ENCODE assay signal across 14 cellular contexts in genomic region chr2:95061601-95062183, GRCh38. TPM values are rescaled to one million over a fixed set of nuclear protein-coding genes. Genes with fewer than 3 reads are reported as not detected.
A peak's percentile ranks its signal among the peaks of the same experiment; 100 is the strongest.
DNase-seq lines count a peak whose midpoint lies in the region; ATAC-seq and TF ChIP-seq lines count a peak whose summit lies in the region.
"Had no signal": no experiment of that assay in that cellular context is flagged by ENCODE, and none has a peak within 500 bp of the region (broad histone marks: within the 10 kb centered on the region; RNA-seq: fewer than 3 reads in every experiment).

No MANE protein-coding gene starts in this region.

- no peaks in the 10 kb centered on the region for H3K9me3 ChIP-seq in endodermal cell (ENCODE audit: control insufficient read depth, low read length)
- H3K9me3 ChIP-seq: Caco-2, uterus had no signal

- H3K27me3 Mint-ChIP-seq in activated T-cell treated with anti-CD3 and anti-CD28 coated beads, Interleukin-2, amount 50 U/mL, for 4 hours (ENCODE audit: low read depth), result no peaks in the 10 kb centered on the region
- H3K27me3 Mint-ChIP-seq in activated CD4-positive, alpha-beta memory T cell treated with anti-CD3 and anti-CD28 coated beads, Interleukin-2, amount 10 ng/mL, durations not matched to agents 7 days and 5 days, result no peaks in the 10 kb centered on the region
- H3K27me3 Mint-ChIP-seq in endodermal cell (ENCODE audit: insufficient read depth), result peaks cover 8% of the 10 kb centered on the region

- H3K27ac Mint-ChIP-seq in activated CD4-positive, alpha-beta memory T cell treated with anti-CD3 and anti-CD28 coated beads, Interleukin-2, amount 10 ng/mL, durations not matched to agents 7 days and 5 days, result peak overlapping the region; percentile 78
- no peak overlapping the region for H3K27ac Mint-ChIP-seq in endodermal cell

- H3K4me1 ChIP-seq in endodermal cell (ENCODE audit: control insufficient read depth, insufficient read depth, low read length), result no peaks in the 10 kb centered on the region
- H3K4me1 ChIP-seq: Caco-2, neural progenitor cell, uterus had no signal

- H3K27ac ChIP-seq in endodermal cell (ENCODE audit: low read depth, low read length) (no peak overlapping the region), temporal lobe (ENCODE audit: low read depth, low read length) (peak overlapping the region; percentile 100)
- H3K27ac ChIP-seq: neural progenitor cell, uterus had no signal

- peaks cover 30% of the 10 kb centered on the region for H3K4me1 Mint-ChIP-seq in activated T-cell treated with anti-CD3 and anti-CD28 coated beads, Interleukin-2, amount 50 U/mL, for 4 hours (ENCODE audit: low read depth)
- peaks cover 35% of the 10 kb centered on the region for H3K4me1 Mint-ChIP-seq in activated CD4-positive, alpha-beta memory T cell treated with anti-CD3 and anti-CD28 coated beads, Interleukin-2, amount 10 ng/mL, durations not matched to agents 7 days and 5 days
- peaks cover 10% of the 10 kb centered on the region for H3K4me1 Mint-ChIP-seq in endodermal cell

- POLR2A ChIA-PET in activated CD4-positive, alpha-beta memory T cell treated with anti-CD3 and anti-CD28 coated beads, Interleukin-2, amount 10 ng/mL, durations not matched to agents 7 days and 5 days (lab: Charles Lee), result interaction anchor here (1.1 to 17.9 kb wide), 4 partner anchors 8 to 37 kb away, joined by 5 to 286 read pairs (median 30); partner anchors contain the start of gene MAL

- WGBS in endodermal cell (ENCODE audit: insufficient coverage in 1 of 2, insufficient read length in 1 of 2), 2 experiments, result 79 to 86% methylated on average over 6 to 11 of the region's 11 CpGs

- H3K9ac ChIP-seq in endodermal cell (ENCODE audit: extremely low read depth, low read length, poor library complexity, severe bottlenecking), result no peak overlapping the region
- H3K9ac ChIP-seq: neural progenitor cell had no signal

- no peak for DNase-seq in activated T-cell treated with anti-CD3 and anti-CD28 coated beads, Interleukin-2, amount 50 U/mL, for 4 hours
- no peak for DNase-seq in activated T-cell treated with anti-CD3 and anti-CD28 coated beads, Interleukin-2, amount 50 U/mL, for 1 hour
- peak; percentile 40 for DNase-seq in activated CD4-positive, alpha-beta memory T cell treated with anti-CD3 and anti-CD28 coated beads, Interleukin-2, amount 10 ng/mL, durations not matched to agents 7 days and 5 days
- DNase-seq in endodermal cell (peak; percentile 40), NCI-H1048 (lab: John Stamatoyannopoulos, UW) (no peak)
- DNase-seq: ACHN, NCI-H2107, right cardiac atrium, uterus had no signal

- CTCF ChIA-PET in activated CD4-positive, alpha-beta memory T cell treated with anti-CD3 and anti-CD28 coated beads, Interleukin-2, amount 10 ng/mL, durations not matched to agents 7 days and 5 days (lab: Charles Lee), result interaction anchor here (1.1 to 6.3 kb wide), 6 partner anchors 8 to 54 kb away, joined by 4 to 58 read pairs (median 26); no protein-coding TSS in a partner anchor

- no peak overlapping the region for H3K4me3 ChIP-seq in endodermal cell (ENCODE audit: low read length)
- H3K4me3 ChIP-seq: neural progenitor cell, uterus had no signal

- no peaks in the 10 kb centered on the region for H3K27me3 ChIP-seq in endodermal cell (ENCODE audit: control insufficient read depth, insufficient read depth, low read length, poor library complexity, severe bottlenecking)
- H3K27me3 ChIP-seq: neural progenitor cell, uterus had no signal

- no peaks in the 10 kb centered on the region for H3K9me3 Mint-ChIP-seq in activated T-cell treated with anti-CD3 and anti-CD28 coated beads, Interleukin-2, amount 50 U/mL, for 4 hours
- no peaks in the 10 kb centered on the region for H3K9me3 Mint-ChIP-seq in activated CD4-positive, alpha-beta memory T cell treated with anti-CD3 and anti-CD28 coated beads, Interleukin-2, amount 10 ng/mL, durations not matched to agents 7 days and 5 days
- no peaks in the 10 kb centered on the region for H3K9me3 Mint-ChIP-seq in endodermal cell
- H3K9me3 Mint-ChIP-seq: neural progenitor cell had no signal

- peak; percentile 37 to 59 for ATAC-seq in activated T-cell treated with anti-CD3 and anti-CD28 coated beads, Interleukin-2, amount 50 U/mL, for 4 hours
- ATAC-seq in GM18517 (IDR thresholded peaks at IDR 0.05; ENCODE audit: unreplicated experiment) (no peak), HG03280 (IDR thresholded peaks at IDR 0.05; ENCODE audit: unreplicated experiment) (no peak)
- ATAC-seq: right cardiac atrium had no signal

- H3K36me3 ChIP-seq in endodermal cell (ENCODE audit: control insufficient read depth, insufficient read depth, low read length), result no peaks in the 10 kb centered on the region
- H3K36me3 ChIP-seq: neural progenitor cell, uterus had no signal

- H3K36me3 Mint-ChIP-seq in activated T-cell treated with anti-CD3 and anti-CD28 coated beads, Interleukin-2, amount 50 U/mL, for 4 hours (ENCODE audit: insufficient read depth), result no peaks in the 10 kb centered on the region
- H3K36me3 Mint-ChIP-seq in activated CD4-positive, alpha-beta memory T cell treated with anti-CD3 and anti-CD28 coated beads, Interleukin-2, amount 10 ng/mL, durations not matched to agents 7 days and 5 days (ENCODE audit: low read depth), result no peaks in the 10 kb centered on the region
- H3K36me3 Mint-ChIP-seq in endodermal cell (ENCODE audit: low read depth), result no peaks in the 10 kb centered on the region
- H3K36me3 Mint-ChIP-seq: neural progenitor cell had no signal

- no peak for TF ChIP-seq CTCF in endodermal cell (conservative IDR thresholded peaks at IDR 0.05)

- no peak overlapping the region for H3K4me3 Mint-ChIP-seq in activated T-cell treated with anti-CD3 and anti-CD28 coated beads, Interleukin-2, amount 50 U/mL, for 4 hours
- H3K4me3 Mint-ChIP-seq in activated CD4-positive, alpha-beta memory T cell treated with anti-CD3 and anti-CD28 coated beads, Interleukin-2, amount 10 ng/mL, durations not matched to agents 7 days and 5 days, result no peak overlapping the region
- no peak overlapping the region for H3K4me3 Mint-ChIP-seq in endodermal cell
- H3K4me3 Mint-ChIP-seq: neural progenitor cell had no signal

RNA-seq across cellular contexts. Expression of gene MAL, which starts 36.2 kb away (rescaled TPM):
- total RNA-seq in activated T-cell treated with anti-CD3 and anti-CD28 coated beads, Interleukin-2, amount 50 U/mL, for 4 hours, result 1 to 10 TPM; 5.6 to 6.1 (median 6.1) TPM
- total RNA-seq in activated CD4-positive, alpha-beta memory T cell treated with anti-CD3 and anti-CD28 coated beads, Interleukin-2, amount 10 ng/mL, durations not matched to agents 7 days and 5 days, result 100 to 1,000 TPM; 202 to 210 TPM
- total RNA-seq in endodermal cell, result not detected
- 10.1 TPM for polyA plus RNA-seq in endodermal cell (2013, experiment 1 of 2)
- 9.4 TPM for polyA plus RNA-seq in endodermal cell (2013, experiment 2 of 2)
- not detected for total RNA-seq in temporal lobe
- total RNA-seq: Caco-2 had no signal

RNA-seq across cellular contexts. Expression of gene MRPS5, which starts 59.9 kb away (rescaled TPM):
- total RNA-seq in activated T-cell treated with anti-CD3 and anti-CD28 coated beads, Interleukin-2, amount 50 U/mL, for 4 hours, result 10 to 100 TPM; 67.4 to 71.8 (median 70.2) TPM
- total RNA-seq in activated CD4-positive, alpha-beta memory T cell treated with anti-CD3 and anti-CD28 coated beads, Interleukin-2, amount 10 ng/mL, durations not matched to agents 7 days and 5 days, result 10 to 100 TPM; 66.3 to 68.2 TPM
- total RNA-seq in endodermal cell, result 10 to 100 TPM; 57.9 to 59.0 TPM
- polyA plus RNA-seq in endodermal cell (2013, experiment 1 of 2), result 72.0 TPM
- 61.4 TPM for polyA plus RNA-seq in endodermal cell (2013, experiment 2 of 2)
- 38.6 TPM for total RNA-seq in temporal lobe

Comparison
In these comparisons a context has a peak if more than half of its experiments do, and no peak if none do; other contexts are left out.
1. ATAC-seq: peak in activated T-cell treated with anti-CD3 and anti-CD28 coated beads, Interleukin-2, amount 50 U/mL, for 4 hours (2 of 2); none in GM18517 (single experiment) and HG03280 (single experiment).
2. DNase-seq: peak in activated CD4-positive, alpha-beta memory T cell treated with anti-CD3 and anti-CD28 coated beads, Interleukin-2, amount 10 ng/mL, durations not matched to agents 7 days and 5 days (single experiment) and endodermal cell (single experiment); none in activated T-cell treated with anti-CD3 and anti-CD28 coated beads, Interleukin-2, amount 50 U/mL, for 4 hours (single experiment), activated T-cell treated with anti-CD3 and anti-CD28 coated beads, Interleukin-2, amount 50 U/mL, for 1 hour (single experiment) and NCI-H1048 (single experiment).
3. RNA of gene MAL, which starts 36.2 kb away (total RNA-seq): 202 to 210 TPM in activated CD4-positive, alpha-beta memory T cell treated with anti-CD3 and anti-CD28 coated beads, Interleukin-2, amount 10 ng/mL, durations not matched to agents 7 days and 5 days; 5.6 to 6.1 TPM in activated T-cell treated with anti-CD3 and anti-CD28 coated beads, Interleukin-2, amount 50 U/mL, for 4 hours, not detected in endodermal cell and not detected in temporal lobe (single experiment); every median in the first group is over 10 times any median in the second.